Comparison of ENCODE assay signal across 10 cellular contexts in genomic region chr4:83618431-83618830, GRCh38.
DNase-seq lines count a peak whose midpoint lies in the region; ATAC-seq and TF ChIP-seq lines count a peak whose summit lies in the region.
"Had no signal": no experiment of that assay in that cellular context is flagged by ENCODE, and none has a peak within 500 bp of the region (broad histone marks: within the 10 kb centered on the region; RNA-seq: fewer than 3 reads in every experiment).

No MANE protein-coding gene starts in this region.

- CTCF ChIA-PET in Calu3 (lab: Charles Lee) (interaction anchor here (0.6 kb wide), 1 partner anchor 9 kb away, joined by 3 read pairs; no protein-coding TSS in a partner anchor), GM10248 (lab: Yijun Ruan, JAX) (interaction anchor here (1.0 to 1.8 kb wide), 3 partner anchors 10 to 58 kb away, joined by 3 to 5 read pairs (median 3); no protein-coding TSS in a partner anchor)

- no TSS peak for BruUV-seq in Calu3 (replicated peaks; lab: Mats Ljungman, UMichigan)

- peak overlapping the region; percentile 38 for H3K27ac Mint-ChIP-seq in Calu3 (ENCODE audit: unreplicated experiment)

- H3K27me3 Mint-ChIP-seq in Calu3 (ENCODE audit: unreplicated experiment), result no peaks in the 10 kb centered on the region

- intact Hi-C loops in Calu3 (cut with micrococcal nuclease; ENCODE audit: unreplicated experiment), result no loop called here

- no peak overlapping the region for H3K4me3 ChIP-seq in SJSA1
- no peak overlapping the region for H3K4me3 ChIP-seq in fibroblast of the aortic adventitia (ENCODE audit: low read depth, low read length)
- H3K4me3 ChIP-seq: SJCRH30 had no signal

- no peaks in the 10 kb centered on the region for H3K36me3 ChIP-seq in SJSA1
- H3K36me3 ChIP-seq: SJCRH30 had no signal

- POLR2A ChIA-PET in GM10248 (lab: Yijun Ruan, JAX), result no interaction called here

- peak overlapping the region; percentile 48 for H3K27ac ChIP-seq in SJSA1
- H3K27ac ChIP-seq: SJCRH30 had no signal

- no peaks in the 10 kb centered on the region for H3K36me3 Mint-ChIP-seq in Calu3 (ENCODE audit: insufficient read depth, unreplicated experiment)

- peaks cover 42% of the 10 kb centered on the region for H3K4me1 Mint-ChIP-seq in Calu3 (ENCODE audit: low read depth, unreplicated experiment)

- peaks cover 5% of the 10 kb centered on the region for H3K9me3 Mint-ChIP-seq in Calu3 (ENCODE audit: low read depth, unreplicated experiment)

- peaks cover 19% of the 10 kb centered on the region for H3K4me1 ChIP-seq in SJSA1 (replicated peaks)
- H3K4me1 ChIP-seq: SJCRH30 had no signal

- no peak overlapping the region for H3K4me3 Mint-ChIP-seq in Calu3 (ENCODE audit: low read depth, unreplicated experiment)

- H3K27me3 ChIP-seq in SJSA1 (replicated peaks), result no peaks in the 10 kb centered on the region
- H3K27me3 ChIP-seq: SJCRH30 had no signal

- ATAC-seq in GM18519 (IDR thresholded peaks at IDR 0.05; ENCODE audit: low FRiP score, unreplicated experiment) (no peak), HG03095 (IDR thresholded peaks at IDR 0.05; ENCODE audit: unreplicated experiment) (no peak)

- TF ChIP-seq CTCF in Calu3 (IDR thresholded peaks at IDR 0.05; ENCODE audit: unreplicated experiment) (no peak), fibroblast of the aortic adventitia (IDR thresholded peaks at IDR 0.05; ENCODE audit: insufficient read depth, low read length) (no peak), GM10248 (IDR thresholded peaks at IDR 0.05; ENCODE audit: control extremely low read depth, extremely low read depth, low read depth, missing control alignments) (no peak)

- peaks cover 3% of the 10 kb centered on the region; the same call in 1 of the 2 replicates for H3K9me3 ChIP-seq in SJSA1 (replicated peaks)

- DNase-seq in Calu3, result peak; percentile 59
- peak in 1 of 2 experiments; percentile 59 for DNase-seq in SJSA1 (ENCODE audit: low read depth in 1 of 2, low spot score in 2 of 2)
- DNase-seq in fibroblast of the aortic adventitia (ENCODE audit: low read depth), result peak; percentile 85
- DNase-seq in myocyte (ENCODE audit: low read depth), result peak; percentile 83
- no peak for DNase-seq in GM10248 (ENCODE audit: extremely low spot score)
- DNase-seq in stimulated activated naive CD4-positive, alpha-beta T cell (lab: John Stamatoyannopoulos, UW), result no peak
- DNase-seq: SJCRH30; stimulated activated CD4-positive, alpha-beta T cell treated with anti-CD3 and anti-CD28 coated beads, Interleukin-4, amount 100 ng/mL, for 4 hours had no signal

Comparison
In these comparisons a context has a peak if more than half of its experiments do, and no peak if none do; other contexts are left out.
1. DNase-seq: peak in Calu3 (single experiment), fibroblast of the aortic adventitia (single experiment) and myocyte (single experiment); none in GM10248 (single experiment) and stimulated activated naive CD4-positive, alpha-beta T cell (0 of 6).